In the genomic region with DNA sequence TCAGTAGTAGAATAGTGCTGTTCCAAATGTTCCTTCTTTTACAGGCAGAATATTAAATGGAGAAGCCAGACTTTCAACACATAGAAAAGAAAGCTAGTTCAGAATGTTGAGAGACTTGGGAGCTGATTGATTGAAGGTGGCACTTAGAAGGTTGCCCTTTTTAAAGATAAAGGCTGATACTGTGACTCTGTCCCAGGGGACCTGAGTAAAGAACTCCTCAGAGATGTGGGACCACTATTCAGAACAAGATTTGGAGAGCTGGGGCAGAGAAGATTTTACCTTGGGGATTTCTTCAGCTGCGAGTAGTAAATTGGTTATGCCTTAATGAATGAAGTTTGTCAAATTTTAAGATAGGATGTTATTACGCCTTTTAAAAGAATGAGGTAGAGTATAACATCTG, we compare ENCODE assay signal across 31 cellular contexts. TPM values are rescaled to one million over a fixed set of nuclear protein-coding genes. Genes with fewer than 3 reads are reported as not detected.
A peak's percentile ranks its signal among the peaks of the same experiment; 100 is the strongest.
DNase-seq lines count a peak whose midpoint lies in the region; ATAC-seq, FAIRE-seq and TF ChIP-seq lines count a peak whose summit lies in the region.
"Had no signal": no experiment of that assay in that cellular context is flagged by ENCODE, and none has a peak within 500 bp of the region (broad histone marks: within the 10 kb centered on the region; RNA-seq: fewer than 3 reads in every experiment).

No MANE protein-coding gene starts in this region.

- no peak for TF ChIP-seq POLR2A in GM12878 (IDR thresholded peaks at IDR 0.05; ENCODE audit: low read depth, low read length)

- H3K4me3 ChIP-seq in GM12878 (no peak overlapping the region), small intestine (ENCODE audit: low read depth in 1 of 2, low read length in 2 of 2) (no peak overlapping the region)
- H3K4me3 ChIP-seq: HAP-1 had no signal

- SMC1A ChIA-PET in GM12878 (lab: Charles Lee; ENCODE audit: uncharacterized antibody, unreplicated experiment), result interaction anchor here (1.0 to 1.8 kb wide), 8 partner anchors 8 to 555 kb away, joined by 3 to 15 read pairs (median 4); a partner anchor contains a TSS

- H3K79me2 ChIP-seq in GM12878 (ENCODE audit: control insufficient read depth, insufficient read depth, low read length), result no peaks in the 10 kb centered on the region

- no peak overlapping the region for H3K9ac ChIP-seq in GM12878 (ENCODE audit: control insufficient read depth, insufficient read depth, low read length)
- H3K9ac ChIP-seq: KMS-11 had no signal

- no peaks in the 10 kb centered on the region for H3K36me3 Mint-ChIP-seq in activated T-cell treated with anti-CD3 and anti-CD28 coated beads, Interleukin-2, amount 50 U/mL, for 72 hours (ENCODE audit: insufficient read depth in 2 of 2)
- peaks cover 12 to 15% of the 10 kb centered on the region in 2 donors for H3K36me3 Mint-ChIP-seq in stimulated activated naive B cell treated with anti-CD40 and anti-IgM and Interleukin-4, amounts not matched to agents 10 μg/mL and 1 μg/mL and 100 μg/mL, for 72 hours
- H3K36me3 Mint-ChIP-seq: CD8-positive, alpha-beta T cell; T-cell had no signal

- no peak for TF ChIP-seq RAD21 in GM12878 (IDR thresholded peaks at IDR 0.05; ENCODE audit: insufficient read depth, low read depth, low read length)

- no peaks in the 10 kb centered on the region for H3K36me3 ChIP-seq in GM12878 (ENCODE audit: control insufficient read depth in 2 of 2, insufficient read depth in 2 of 2, low read length in 1 of 2)
- H3K36me3 ChIP-seq in small intestine (ENCODE audit: control insufficient read depth in 2 of 2, insufficient read depth in 2 of 2, low read length in 2 of 2), result no peaks in the 10 kb centered on the region
- H3K36me3 ChIP-seq: HAP-1 had no signal

- H3K9me3 ChIP-seq in GM12878 (replicated peaks; ENCODE audit: control insufficient read depth, insufficient read depth, low read length) (no peaks in the 10 kb centered on the region; the same call in 2 of the 3 replicates), small intestine (ENCODE audit: control insufficient read depth, low read depth) (no peaks in the 10 kb centered on the region)
- H3K9me3 ChIP-seq: Caco-2, HAP-1 had no signal

- intact Hi-C loops in GM12878 (cut with micrococcal nuclease; ENCODE audit: unreplicated experiment), result no loop called here

- BruUV-seq in GM12878 (replicated peaks; lab: Mats Ljungman, UMichigan), result no TSS peak

- CTCF ChIA-PET in GM12878 (lab: Yijun Ruan, JAX), result interaction anchor here (0.8 to 1.8 kb wide), 5 partner anchors 9 to 355 kb away, joined by 3 to 5 read pairs (median 3); a partner anchor contains a TSS

- H3K4me3 Mint-ChIP-seq in activated T-cell treated with anti-CD3 and anti-CD28 coated beads, Interleukin-2, amount 50 U/mL, for 72 hours, result no peak overlapping the region
- peak overlapping the region; percentile 59 to 63 for H3K4me3 Mint-ChIP-seq in stimulated activated naive B cell treated with anti-CD40 and anti-IgM and Interleukin-4, amounts not matched to agents 10 μg/mL and 1 μg/mL and 100 μg/mL, for 72 hours
- H3K4me3 Mint-ChIP-seq: CD8-positive, alpha-beta T cell; HFFc6; T-cell had no signal

- H4K20me1 ChIP-seq in GM12878 (ENCODE audit: control insufficient read depth, insufficient read depth), result no peaks in the 10 kb centered on the region

- H3K4me1 ChIP-seq in GM12878 (ENCODE audit: control insufficient read depth, insufficient read depth, low read length), result peaks cover 5% of the 10 kb centered on the region; the same call in 1 of the 2 replicates
- no peaks in the 10 kb centered on the region for H3K4me1 ChIP-seq in small intestine (ENCODE audit: control insufficient read depth in 2 of 2, insufficient read depth in 1 of 2, low read depth in 1 of 2, low read length in 1 of 2)

- H3K4me2 ChIP-seq in GM12878 (ENCODE audit: control insufficient read depth, insufficient read depth), result no peak overlapping the region
- H3K4me2 ChIP-seq: KMS-11 had no signal

- ATAC-seq in activated T-cell treated with anti-CD3 and anti-CD28 coated beads, Interleukin-2, amount 50 U/mL, for 72 hours (replicated peaks in 1 of 2), result no peak
- ATAC-seq in GM12878, result peak; percentile 52
- ATAC-seq in stimulated activated naive B cell treated with anti-CD40 and anti-IgM and Interleukin-4, amounts not matched to agents 10 μg/mL and 1 μg/mL and 100 μg/mL, for 72 hours (replicated peaks), result peak; percentile 72 to 77
- ATAC-seq: CD8-positive, alpha-beta T cell; Panc1; T-cell had no signal

- peak; percentile 31 for FAIRE-seq in GM18507 (lab: Jason Lieb, UNC)
- no peak for FAIRE-seq in GM12878 (lab: Jason Lieb, UNC)
- no peak for FAIRE-seq in small intestine (lab: Jason Lieb, UNC)
- FAIRE-seq: A204.1, GM12891 had no signal

- in situ Hi-C loops in GM12878 (cut with MboI), result no loop called here

- 33% methylated on average over 2 of the region's 2 CpGs for WGBS in GM12878 (ENCODE audit: insufficient coverage, insufficient replicate concordance, low lambda C conversion rate, missing lambda C conversion rate)
- 90 to 94% (median 93%) methylated on average over 2 of the region's 2 CpGs for WGBS in small intestine, 3 donors

- H3K4me1 Mint-ChIP-seq in activated T-cell treated with anti-CD3 and anti-CD28 coated beads, Interleukin-2, amount 50 U/mL, for 72 hours (ENCODE audit: low read depth), result peaks cover 22% of the 10 kb centered on the region
- peaks cover 47 to 82% of the 10 kb centered on the region in 2 donors for H3K4me1 Mint-ChIP-seq in stimulated activated naive B cell treated with anti-CD40 and anti-IgM and Interleukin-4, amounts not matched to agents 10 μg/mL and 1 μg/mL and 100 μg/mL, for 72 hours

- no peaks in the 10 kb centered on the region for H3K27me3 Mint-ChIP-seq in activated T-cell treated with anti-CD3 and anti-CD28 coated beads, Interleukin-2, amount 50 U/mL, for 72 hours (ENCODE audit: low read depth)
- no peaks in the 10 kb centered on the region for H3K27me3 Mint-ChIP-seq in stimulated activated naive B cell treated with anti-CD40 and anti-IgM and Interleukin-4, amounts not matched to agents 10 μg/mL and 1 μg/mL and 100 μg/mL, for 72 hours
- H3K27me3 Mint-ChIP-seq: IgD-negative memory B cell, T-cell had no signal

- POLR2A ChIA-PET in GM12878 (lab: Charles Lee), result interaction anchor here (0.8 to 19.5 kb wide), 4 partner anchors 9 to 110 kb away, joined by 3 to 222 read pairs (median 4); a partner anchor contains a TSS

- DNase-seq in activated T-cell treated with anti-CD3 and anti-CD28 coated beads, Interleukin-2, amount 50 U/mL, for 72 hours, result no peak
- no peak for DNase-seq in activated T-cell treated with anti-CD3 and anti-CD28 coated beads for 4 hours
- DNase-seq in GM18507 (ENCODE audit: extremely low spot score, insufficient read length, low read depth), result no peak
- no peak for DNase-seq in GM12878 (ENCODE audit: low read depth, low spot score)
- no peak for DNase-seq in stimulated activated naive B cell treated with anti-CD40 and anti-IgM and Interleukin-4, amounts not matched to agents 10 μg/mL and 1 μg/mL and 100 μg/mL, for 72 hours
- DNase-seq in small intestine, result no peak
- DNase-seq in occipital lobe (lab: John Stamatoyannopoulos, UW), result no peak
- DNase-seq: C1 segment of cervical spinal cord; Caco-2; CD8-positive, alpha-beta T cell; EL; GDM1; GOT3; HFFc6; MM.1S; NCI-H1048; NCI-H1417; NCI-H187; NCI-H2081 treated with DMSO at 0.1 percent for 48 hours; NCI-H446; NCI-H524 treated with DMSO at 0.1 percent for 48 hours; NCI-H774; SHP77; T-cell had no signal

- H3K27ac Mint-ChIP-seq in activated T-cell treated with anti-CD3 and anti-CD28 coated beads, Interleukin-2, amount 50 U/mL, for 72 hours, result peak overlapping the region; percentile 30
- H3K27ac Mint-ChIP-seq in stimulated activated naive B cell treated with anti-CD40 and anti-IgM and Interleukin-4, amounts not matched to agents 10 μg/mL and 1 μg/mL and 100 μg/mL, for 72 hours, result peak overlapping the region; percentile 78
- H3K27ac Mint-ChIP-seq: CD8-positive, alpha-beta T cell; HFFc6; T-cell had no signal

- TF ChIP-seq CTCF in GM12878 (IDR thresholded peaks at IDR 0.05 in 2 of 3, conservative IDR thresholded peaks at IDR 0.05 in 1 of 3; ENCODE audit: control insufficient read depth in 2 of 3, extremely low read depth in 1 of 3, insufficient read depth in 1 of 3, low read depth in 3 of 3, low read length in 3 of 3), result no peak

- no peaks in the 10 kb centered on the region for H3K9me3 Mint-ChIP-seq in activated T-cell treated with anti-CD3 and anti-CD28 coated beads, Interleukin-2, amount 50 U/mL, for 72 hours
- H3K9me3 Mint-ChIP-seq in stimulated activated naive B cell treated with anti-CD40 and anti-IgM and Interleukin-4, amounts not matched to agents 10 μg/mL and 1 μg/mL and 100 μg/mL, for 72 hours, result peaks cover 3 to 4% of the 10 kb centered on the region in 2 donors
- H3K9me3 Mint-ChIP-seq: CD8-positive, alpha-beta T cell; HFFc6; IgD-negative memory B cell; T-cell had no signal

- RAD21 ChIA-PET in GM12878 (lab: Charles Lee; ENCODE audit: unreplicated experiment), result interaction anchor here (0.8 to 2.3 kb wide), 9 partner anchors 8 to 396 kb away, joined by 3 to 17 read pairs (median 3); a partner anchor contains a TSS

- H3K27ac ChIP-seq in GM12878 (ENCODE audit: control insufficient read depth, insufficient read depth), result no peak overlapping the region
- H3K27ac ChIP-seq in small intestine (ENCODE audit: low read depth in 1 of 2, low read length in 1 of 2), result no peak overlapping the region
- H3K27ac ChIP-seq: KMS-11, RWPE1 had no signal

- no peak overlapping the region for H2AFZ ChIP-seq in GM12878 (ENCODE audit: control insufficient read depth, low read depth, low read length)

- no peaks in the 10 kb centered on the region for H3K27me3 ChIP-seq in GM12878 (replicated peaks in 1 of 2; ENCODE audit: control insufficient read depth in 2 of 2, insufficient read depth in 2 of 2, low read length in 1 of 2)
- no peaks in the 10 kb centered on the region for H3K27me3 ChIP-seq in small intestine (ENCODE audit: control insufficient read depth in 2 of 2, insufficient read depth in 2 of 2, low read length in 2 of 2)

- TF ChIP-seq EP300 in GM12878 (IDR thresholded peaks at IDR 0.05; ENCODE audit: borderline replicate concordance in 1 of 2, control insufficient read depth in 1 of 2, low read depth in 2 of 2, low read length in 2 of 2), result no peak

RNA-seq across cellular contexts. Expression of a gene that starts 21.4 kb away (rescaled TPM):
- total RNA-seq in activated T-cell treated with anti-CD3 and anti-CD28 coated beads, Interleukin-2, amount 50 U/mL, for 72 hours, result 100 to 1,000 TPM; 258 to 337 TPM
- total RNA-seq in GM12878 (2013; cell fraction: nucleolus; rRNA removed), result 121 and 128 TPM in 2 replicates
- total RNA-seq in GM12878 (2014; rRNA removed) (27.3 and 27.8 TPM in 2 replicates), GM12878 (2014; rRNA removed; fragmentation: Illumina TruSeq; extraction: Trizol) (34.0 and 35.3 TPM in 2 replicates), GM12878 (2021) (186 and 194 TPM in 2 replicates), occipital lobe (22.8 TPM)
- polyA plus RNA-seq in GM12878 (2011; ENCODE audit: low read depth), result 72.3 TPM
- polyA plus RNA-seq in GM12878 (2011; rRNA removed) (100 and 164 TPM in 2 replicates), GM12878 (2014; fragmentation: Illumina TruSeq; extraction: Trizol) (46.4 and 59.9 TPM in 2 replicates), GM12878 (2014; fragmentation: Nextera tagmentation; extraction: Ambion mirVana) (10 to 100 TPM; 23.7 to 61.5 TPM), GM12878 (2014; rRNA removed) (51.3 and 60.2 TPM in 2 replicates), GM12878 (2016; fragmentation: Nextera tagmentation; extraction: Ambion mirVana) (100 to 1,000 TPM in 1 of 2 experiments, 10 to 100 TPM in 1; 97.0 to 147 TPM), small intestine (10 to 100 TPM; 38.8 to 61.1 (median 51.1) TPM)
- 153 and 176 TPM in 2 replicates for polyA plus RNA-seq in GM12878 (2011; cell fraction: cytosol; rRNA removed)
- polyA plus RNA-seq in GM12878 (2011; cell fraction: nucleus; rRNA removed), result 119 and 192 TPM in 2 replicates
- 131 and 205 TPM in 2 replicates for polyA plus RNA-seq in GM12878 (2012)
- polyA minus RNA-seq in GM12878 (2011; rRNA and poly(A)+ RNA removed), result 209 and 266 TPM in 2 replicates
- 81.5 and 90.4 TPM in 2 replicates for polyA minus RNA-seq in GM12878 (2011; cell fraction: cytosol; rRNA and poly(A)+ RNA removed)
- polyA minus RNA-seq in GM12878 (2011; cell fraction: nucleus; rRNA and poly(A)+ RNA removed), result 130 and 142 TPM in 2 replicates

Comparison
In these comparisons a context has a peak if more than half of its experiments do, and no peak if none do; other contexts are left out.
1. ATAC-seq: peak in GM12878 (single experiment) and stimulated activated naive B cell treated with anti-CD40 and anti-IgM and Interleukin-4, amounts not matched to agents 10 μg/mL and 1 μg/mL and 100 μg/mL, for 72 hours (2 of 2); none in activated T-cell treated with anti-CD3 and anti-CD28 coated beads, Interleukin-2, amount 50 U/mL, for 72 hours (0 of 2).
2. H3K4me3 Mint-ChIP-seq: peak in stimulated activated naive B cell treated with anti-CD40 and anti-IgM and Interleukin-4, amounts not matched to agents 10 μg/mL and 1 μg/mL and 100 μg/mL, for 72 hours (2 of 2); none in activated T-cell treated with anti-CD3 and anti-CD28 coated beads, Interleukin-2, amount 50 U/mL, for 72 hours (0 of 2).